14 cellular contexts compared by ENCODE assay signal in the genomic region with DNA sequence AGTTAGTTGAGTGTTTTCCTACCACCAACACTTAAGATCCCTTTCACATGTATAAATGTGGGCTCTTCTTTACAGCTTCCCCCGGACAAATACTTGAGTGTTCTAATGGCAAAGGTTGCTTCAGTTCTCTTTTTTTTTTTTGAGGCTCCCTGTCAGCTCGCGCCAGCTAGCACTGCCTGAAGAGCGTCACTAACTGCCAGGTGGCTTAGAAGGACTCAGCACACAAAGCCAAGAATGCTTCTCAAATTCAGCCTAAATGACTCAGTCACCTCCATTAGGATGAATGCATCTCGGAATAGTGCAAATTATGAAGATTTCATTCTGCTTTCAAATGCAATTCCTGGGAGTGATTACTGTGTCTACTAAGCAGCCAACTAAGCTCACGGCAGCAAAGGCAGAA.
DNase-seq lines count a peak whose midpoint lies in the region; ATAC-seq, FAIRE-seq and TF ChIP-seq lines count a peak whose summit lies in the region.
"Had no signal": no experiment of that assay in that cellular context is flagged by ENCODE, and none has a peak within 500 bp of the region (broad histone marks: within the 10 kb centered on the region; RNA-seq: fewer than 3 reads in every experiment).

No MANE protein-coding gene starts in this region.

- no peaks in the 10 kb centered on the region for H3K9me3 ChIP-seq in tibial nerve
- H3K9me3 ChIP-seq: right lobe of liver had no signal

- H3K27me3 ChIP-seq in H7 (ENCODE audit: control insufficient read depth, insufficient read depth, low read length): no peaks in the 10 kb centered on the region
- no peaks in the 10 kb centered on the region for H3K27me3 ChIP-seq in tibial nerve
- H3K27me3 ChIP-seq: right lobe of liver had no signal

- no peak for TF ChIP-seq POLR2A in tibial nerve (IDR thresholded peaks at IDR 0.05)

- H3K36me3 ChIP-seq in H7 (replicated peaks; ENCODE audit: control insufficient read depth, insufficient read depth, low read length) (no peaks in the 10 kb centered on the region), tibial nerve (no peaks in the 10 kb centered on the region)
- H3K36me3 ChIP-seq: right lobe of liver had no signal

- H3K4me1 ChIP-seq in tibial nerve: no peaks in the 10 kb centered on the region
- H3K4me1 ChIP-seq: right lobe of liver had no signal

- no peak overlapping the region for H3K4me3 ChIP-seq in H7 (ENCODE audit: insufficient read depth, low read depth, low read length)
- H3K4me3 ChIP-seq in tibial nerve: no peak overlapping the region
- H3K4me3 ChIP-seq: right lobe of liver had no signal

- no peak overlapping the region for H3K27ac ChIP-seq in tibial nerve
- H3K27ac ChIP-seq: right lobe of liver, VCaP had no signal

- FAIRE-seq in islet of Langerhans (lab: Jason Lieb, UNC): peak; percentile 60

- no peak for TF ChIP-seq CTCF in tibial nerve (IDR thresholded peaks at IDR 0.05)

- TF ChIP-seq EP300 in tibial nerve (IDR thresholded peaks at IDR 0.05): no peak

- DNase-seq in EH (ENCODE audit: low read depth) (peak; percentile 8), NCI-H1436 (lab: John Stamatoyannopoulos, UW) (peak; percentile 46), SHP77 treated with DMSO at 0.1 percent for 48 hours (lab: John Stamatoyannopoulos, UW) (peak; percentile 14), H7 (no peak), tibial nerve (ENCODE audit: low spot score in 2 of 2) (no peak)
- DNase-seq: activated CD8-positive, alpha-beta memory T cell treated with anti-CD3 and anti-CD28 coated beads, Interleukin-2, amount 50 U/mL, for 4 hours; NCI-H226; right lobe of liver; Right ventricle myocardium superior had no signal

- WGBS in tibial nerve, 2 donors: 46 to 52% methylated on average over 6 of the region's 6 CpGs

- ATAC-seq in activated CD4-positive, CD25-positive, alpha-beta regulatory T cell treated with anti-CD3 and anti-CD28 coated beads, Interleukin-2, amount 50 U/mL, for 24 hours: no peak
- ATAC-seq in GM19324 (IDR thresholded peaks at IDR 0.05; ENCODE audit: low FRiP score, unreplicated experiment): no peak
- ATAC-seq: HCT116, right lobe of liver had no signal

Comparison
In these comparisons a context has a peak if more than half of its experiments do, and no peak if none do; other contexts are left out.
1. DNase-seq: peak in EH (single experiment), NCI-H1436 (single experiment) and SHP77 treated with DMSO at 0.1 percent for 48 hours (single experiment); none in H7 (single experiment) and tibial nerve (0 of 2).